In the genomic region with DNA sequence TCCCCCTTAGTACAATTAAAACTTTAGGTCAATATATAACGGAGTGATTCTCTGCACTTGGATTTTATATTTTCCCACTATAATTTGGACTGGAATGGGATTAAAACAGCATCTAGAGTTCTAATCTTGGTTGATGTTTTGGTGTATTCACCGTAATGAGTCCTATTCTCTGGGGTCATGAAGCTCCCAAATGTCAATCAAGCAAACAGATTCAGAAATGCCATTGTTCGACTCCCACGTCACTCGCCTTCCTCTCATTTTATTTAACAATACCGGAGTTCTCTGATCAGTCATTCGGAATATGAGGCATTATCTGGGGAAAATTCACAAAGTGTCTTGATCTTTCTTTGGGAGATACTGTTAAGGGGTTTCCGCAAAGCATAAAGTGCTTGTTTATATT, we compare ENCODE assay signal across 25 cellular contexts. TPM values are rescaled to one million over a fixed set of nuclear protein-coding genes. Genes with fewer than 3 reads are reported as not detected.
DNase-seq lines count a peak whose midpoint lies in the region; FAIRE-seq and TF ChIP-seq lines count a peak whose summit lies in the region.
"Had no signal": no experiment of that assay in that cellular context is flagged by ENCODE, and none has a peak within 500 bp of the region (broad histone marks: within the 10 kb centered on the region; RNA-seq: fewer than 3 reads in every experiment).

No MANE protein-coding gene starts in this region.

- FAIRE-seq in endothelial cell of umbilical vein (lab: Jason Lieb, UNC): peak; percentile 62
- FAIRE-seq: A204.1, GM12891 had no signal

- H3K4me1 ChIP-seq in cardiac muscle cell (ENCODE audit: low read depth) (peaks cover 55% of the 10 kb centered on the region), endothelial cell of umbilical vein (ENCODE audit: control insufficient read depth, extremely low read depth, insufficient read depth, low read length) (peaks cover 12% of the 10 kb centered on the region), mesodermal cell (ENCODE audit: control insufficient read depth, insufficient read depth, low read length, poor library complexity, severe bottlenecking) (peaks cover 51% of the 10 kb centered on the region), tibial nerve (peaks cover 0 to 34% (median 9%) of the 10 kb centered on the region in 4 donors)

- dilution Hi-C loops in endothelial cell of umbilical vein (cut with MboI; ENCODE audit: extremely low pct_ligation_motif_present, low sequenced_read_pairs): no loop called here

- H2AFZ ChIP-seq in endothelial cell of umbilical vein (ENCODE audit: low read depth, low read length): no peak overlapping the region

- H3K4me3 ChIP-seq in cardiac muscle cell (peak overlapping the region; percentile 27), endothelial cell of umbilical vein (replicated peaks in 1 of 3; ENCODE audit: insufficient read depth in 1 of 3, low read depth in 1 of 3, low read length in 3 of 3) (no peak overlapping the region), mesodermal cell (ENCODE audit: extremely low read depth, insufficient read depth, low read length, poor library complexity, severe bottlenecking) (no peak overlapping the region), tibial nerve (peak overlapping the region in 1 of 4 donors; percentile 45), foreskin fibroblast (ENCODE audit: low read depth in 1 of 2, low read length in 2 of 2) (no peak overlapping the region)
- H3K4me3 ChIP-seq: ovary, transverse colon had no signal

- H3K9me1 ChIP-seq in endothelial cell of umbilical vein (replicated peaks; ENCODE audit: control insufficient read depth, extremely low read depth, insufficient read depth, low read length): no peaks in the 10 kb centered on the region

- peaks cover 31% of the 10 kb centered on the region for H3K4me1 Mint-ChIP-seq in chondrocyte (ENCODE audit: low read depth)

- no peaks in the 10 kb centered on the region for H3K36me3 Mint-ChIP-seq in chondrocyte (ENCODE audit: low read depth)
- H3K36me3 Mint-ChIP-seq: activated naive CD8-positive, alpha-beta T cell treated with anti-CD3 and anti-CD28 coated beads, Interleukin-2, amount 10 ng/mL, durations not matched to agents 7 days and 5 days; CD4-positive, alpha-beta memory T cell; memory B cell; T-cell had no signal

- DNase-seq in cardiac muscle cell (ENCODE audit: low read depth in 1 of 2, low spot score in 1 of 2): no peak
- DNase-seq in cardiac septum (ENCODE audit: low spot score): no peak
- DNase-seq in endothelial cell of umbilical vein (ENCODE audit: low read depth, low spot score): no peak
- DNase-seq in tibial nerve (ENCODE audit: low spot score in 2 of 2): no peak
- no peak for DNase-seq in NCI-H1417 (lab: John Stamatoyannopoulos, UW)
- no peak for DNase-seq in foreskin fibroblast
- no peak for DNase-seq in chondrocyte (ENCODE audit: low spot score)
- DNase-seq: activated CD8-positive, alpha-beta T cell treated with anti-CD3 and anti-CD28 coated beads for 36 hours; activated naive CD8-positive, alpha-beta T cell treated with anti-CD3 and anti-CD28 coated beads, Interleukin-2, amount 10 ng/mL, durations not matched to agents 7 days and 5 days; CD4-positive, alpha-beta memory T cell; EL; HCEC 1CT; left colon; NCI-H1436; NCI-H748 treated with DMSO at 0.1 percent for 48 hours; ovary; T-cell; transverse colon had no signal

- no peak for TF ChIP-seq EP300 in tibial nerve (IDR thresholded peaks at IDR 0.05)

- no TSS peak for BruUV-seq in endothelial cell of umbilical vein (replicated peaks; lab: Mats Ljungman, UMichigan)

- no peaks in the 10 kb centered on the region for H4K20me1 ChIP-seq in endothelial cell of umbilical vein (replicated peaks; ENCODE audit: control insufficient read depth, extremely low read depth, insufficient read depth, low read length)

- no peaks in the 10 kb centered on the region for H3K79me2 ChIP-seq in endothelial cell of umbilical vein (ENCODE audit: control insufficient read depth, insufficient read depth, low read length)

- H3K27ac Mint-ChIP-seq in chondrocyte (ENCODE audit: unreplicated experiment): no peak overlapping the region
- H3K27ac Mint-ChIP-seq: activated CD8-positive, alpha-beta T cell treated with anti-CD3 and anti-CD28 coated beads for 36 hours; activated naive CD8-positive, alpha-beta T cell treated with anti-CD3 and anti-CD28 coated beads, Interleukin-2, amount 10 ng/mL, durations not matched to agents 7 days and 5 days; activated T-helper 17 cell treated with anti-CD3 and anti-CD28 coated beads, Interleukin-2, amount 50 U/mL, for 72 hours; memory B cell had no signal

- H3K27me3 Mint-ChIP-seq in chondrocyte (ENCODE audit: low read depth): no peaks in the 10 kb centered on the region

- H3K27ac ChIP-seq in cardiac muscle cell (no peak overlapping the region), endothelial cell of umbilical vein (ENCODE audit: insufficient read depth, low read depth, low read length) (no peak overlapping the region), mesodermal cell (ENCODE audit: low read depth, low read length, severe bottlenecking) (peak overlapping the region; percentile 16), tibial nerve (peak overlapping the region; percentile 76 to 90 (median 82))
- H3K27ac ChIP-seq: ovary, transverse colon had no signal

- TF ChIP-seq CTCF in cardiac muscle cell (IDR thresholded peaks at IDR 0.05; ENCODE audit: low read depth, low read length) (no peak), endothelial cell of umbilical vein (IDR thresholded peaks at IDR 0.05; ENCODE audit: extremely low read depth in 1 of 2, insufficient read depth in 1 of 2, low read depth in 1 of 2, low read length in 2 of 2) (no peak), tibial nerve (IDR thresholded peaks at IDR 0.05) (no peak), foreskin fibroblast (IDR thresholded peaks at IDR 0.05; ENCODE audit: low read depth, low read length) (no peak), chondrocyte (IDR thresholded peaks at IDR 0.05) (no peak)

- H3K9me3 Mint-ChIP-seq in chondrocyte (ENCODE audit: low read depth): no peaks in the 10 kb centered on the region
- H3K9me3 Mint-ChIP-seq: activated CD8-positive, alpha-beta T cell treated with anti-CD3 and anti-CD28 coated beads for 36 hours; activated naive CD8-positive, alpha-beta T cell treated with anti-CD3 and anti-CD28 coated beads, Interleukin-2, amount 10 ng/mL, durations not matched to agents 7 days and 5 days; activated T-helper 17 cell treated with anti-CD3 and anti-CD28 coated beads, Interleukin-2, amount 50 U/mL, for 72 hours; memory B cell; T-cell had no signal

- H3K27me3 ChIP-seq in cardiac muscle cell (no peaks in the 10 kb centered on the region), endothelial cell of umbilical vein (ENCODE audit: control insufficient read depth in 2 of 2, insufficient read depth in 2 of 2, low read length in 2 of 2) (peaks cover 10 to 31% of the 10 kb centered on the region in 2 experiments), tibial nerve (no peaks in the 10 kb centered on the region)
- H3K27me3 ChIP-seq: ovary had no signal

- POLR2A ChIA-PET in endothelial cell of umbilical vein (lab: Charles Lee): no interaction called here

- H3K9me3 ChIP-seq in cardiac muscle cell (ENCODE audit: low read depth): no peaks in the 10 kb centered on the region
- H3K9me3 ChIP-seq in endothelial cell of umbilical vein (replicated peaks; ENCODE audit: control insufficient read depth, insufficient read depth, low read length): no peaks in the 10 kb centered on the region
- no peaks in the 10 kb centered on the region for H3K9me3 ChIP-seq in mesodermal cell (ENCODE audit: control insufficient read depth, low read length)
- no peaks in the 10 kb centered on the region for H3K9me3 ChIP-seq in tibial nerve
- H3K9me3 ChIP-seq: heart left ventricle, ovary, transverse colon had no signal

- CTCF ChIA-PET in endothelial cell of umbilical vein (lab: Charles Lee): no interaction called here

- TF ChIP-seq POLR2A in endothelial cell of umbilical vein (IDR thresholded peaks at IDR 0.05; ENCODE audit: low read depth, low read length): no peak
- TF ChIP-seq POLR2A in tibial nerve (IDR thresholded peaks at IDR 0.05): no peak

- no peak overlapping the region for H3K4me2 ChIP-seq in endothelial cell of umbilical vein (ENCODE audit: insufficient read depth, low read length)

- intact Hi-C loops in cardiac septum (cut with DNase I) (loop anchor here (10.0 kb wide), 3 partner anchors 134 to 456 kb away; no protein-coding TSS in a partner anchor), endothelial cell of umbilical vein (cut with micrococcal nuclease) (loop anchor here (5.0 to 10.0 kb wide), 9 partner anchors 178 to 1596 kb away; a partner anchor contains a TSS)

- H3K36me3 ChIP-seq in cardiac muscle cell (no peaks in the 10 kb centered on the region), endothelial cell of umbilical vein (ENCODE audit: control insufficient read depth in 2 of 2, extremely low read depth in 1 of 2, insufficient read depth in 2 of 2, low read length in 2 of 2) (no peaks in the 10 kb centered on the region), mesodermal cell (ENCODE audit: control insufficient read depth, insufficient read depth, low read length) (no peaks in the 10 kb centered on the region), tibial nerve (no peaks in the 10 kb centered on the region)
- H3K36me3 ChIP-seq: heart left ventricle, ovary, transverse colon had no signal

- no peak overlapping the region for H3K4me3 Mint-ChIP-seq in chondrocyte (ENCODE audit: unreplicated experiment)
- H3K4me3 Mint-ChIP-seq: activated CD8-positive, alpha-beta T cell treated with anti-CD3 and anti-CD28 coated beads for 36 hours; activated naive CD8-positive, alpha-beta T cell treated with anti-CD3 and anti-CD28 coated beads, Interleukin-2, amount 10 ng/mL, durations not matched to agents 7 days and 5 days had no signal

- H3K9ac ChIP-seq in endothelial cell of umbilical vein (replicated peaks; ENCODE audit: extremely low read depth, insufficient read depth, low read length): no peak overlapping the region

- WGBS in mesodermal cell (ENCODE audit: insufficient coverage in 2 of 2), 2 experiments: 29 to 39% methylated on average over 3 to 4 of the region's 8 CpGs
- 68% methylated on average over 8 of the region's 8 CpGs for WGBS in tibial nerve, 2 donors

RNA-seq across cellular contexts. Expression of a gene that starts 26.5 kb away (rescaled TPM):
- 42.4 and 62.4 TPM in 2 replicates for total RNA-seq in cardiac muscle cell
- polyA plus RNA-seq in cardiac muscle cell: 4.3 and 7.9 TPM in 2 replicates
- total RNA-seq in cardiac septum: 1.8 TPM
- total RNA-seq in endothelial cell of umbilical vein: 0.71 and 0.83 TPM in 2 replicates
- polyA plus RNA-seq in endothelial cell of umbilical vein: 0.11 and 0.21 TPM in 2 replicates
- polyA plus RNA-seq in endothelial cell of umbilical vein (2011; cell fraction: cytosol; rRNA removed): 0.18 and 0.23 TPM in 2 replicates
- 0.35 and 1.5 TPM in 2 replicates for polyA plus RNA-seq in endothelial cell of umbilical vein (2011; cell fraction: nucleus; rRNA removed)
- 0.27 and 0.33 TPM in 2 replicates for polyA plus RNA-seq in endothelial cell of umbilical vein (2012)
- 0.36 and 0.73 TPM in 2 replicates for polyA minus RNA-seq in endothelial cell of umbilical vein
- 0.41 TPM for polyA minus RNA-seq in endothelial cell of umbilical vein (2011; cell fraction: cytosol; rRNA and poly(A)+ RNA removed)
- 0.24 and 0.53 TPM in 2 replicates for polyA minus RNA-seq in endothelial cell of umbilical vein (2011; cell fraction: nucleus; rRNA and poly(A)+ RNA removed)
- 11.4 TPM for polyA plus RNA-seq in mesodermal cell (2013, experiment 1 of 2)
- 10.3 TPM for polyA plus RNA-seq in mesodermal cell (2013, experiment 2 of 2)
- total RNA-seq in tibial nerve: 1 to 10 TPM in 3 of 4 donors, under 1 TPM in 1; 0.39 to 5.2 (median 2.3) TPM
- total RNA-seq in chondrocyte: 1.9 to 3.7 TPM (median 2.0 TPM) in 3 replicates
- total RNA-seq: HT-29 had no signal

RNA-seq across cellular contexts. Expression of a gene that starts 35.1 kb away (rescaled TPM):
- total RNA-seq in cardiac muscle cell (26.0 and 40.6 TPM in 2 replicates), cardiac septum (32.5 TPM), endothelial cell of umbilical vein (54.0 and 54.6 TPM in 2 replicates), tibial nerve (10 to 100 TPM; 40.6 to 60.9 (median 47.5) TPM), chondrocyte (35.4 to 39.0 TPM (median 37.5 TPM) in 3 replicates)
- polyA plus RNA-seq in cardiac muscle cell (38.4 and 39.5 TPM in 2 replicates), endothelial cell of umbilical vein (30.6 and 35.4 TPM in 2 replicates)
- 25.9 and 26.4 TPM in 2 replicates for polyA plus RNA-seq in endothelial cell of umbilical vein (2011; cell fraction: cytosol; rRNA removed)
- 78.7 and 85.6 TPM in 2 replicates for polyA plus RNA-seq in endothelial cell of umbilical vein (2011; cell fraction: nucleus; rRNA removed)
- polyA plus RNA-seq in endothelial cell of umbilical vein (2012): 23.7 and 30.4 TPM in 2 replicates
- polyA minus RNA-seq in endothelial cell of umbilical vein: 133 and 157 TPM in 2 replicates
- polyA minus RNA-seq in endothelial cell of umbilical vein (2011; cell fraction: cytosol; rRNA and poly(A)+ RNA removed): 9.7 TPM
- 123 and 131 TPM in 2 replicates for polyA minus RNA-seq in endothelial cell of umbilical vein (2011; cell fraction: nucleus; rRNA and poly(A)+ RNA removed)
- polyA plus RNA-seq in mesodermal cell (2013, experiment 1 of 2): 45.1 TPM
- 40.1 TPM for polyA plus RNA-seq in mesodermal cell (2013, experiment 2 of 2)

Comparison
In these comparisons a context has a peak if more than half of its experiments do, and no peak if none do; other contexts are left out.
1. H3K27ac ChIP-seq: peak in mesodermal cell (single experiment) and tibial nerve (4 of 4); none in cardiac muscle cell (single experiment) and endothelial cell of umbilical vein (single experiment).